1 cellular context compared by ENCODE assay signal in the genomic region with DNA sequence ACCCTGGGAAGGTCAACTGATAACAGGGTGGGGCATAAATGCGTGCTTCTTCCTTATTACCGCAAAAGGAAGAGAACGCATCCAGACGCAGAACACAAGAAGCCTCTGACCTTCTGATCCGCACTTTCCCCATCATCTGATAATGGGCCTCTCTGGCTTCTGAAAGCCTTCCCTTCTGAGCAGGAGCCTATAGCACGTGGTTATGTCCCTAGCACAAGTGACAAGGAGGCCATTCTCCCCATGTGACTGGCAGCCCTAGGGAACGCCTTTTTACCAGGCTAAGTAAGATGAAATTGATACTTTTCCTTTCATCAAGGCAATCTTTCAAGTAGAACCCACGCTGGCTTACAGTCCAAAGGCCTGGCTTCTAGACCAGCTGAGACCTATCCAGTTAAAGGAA.
TF ChIP-seq lines count a peak whose summit lies in the region.

No MANE protein-coding gene starts in this region.

TF ChIP-seq in K562, 482 proteins besides CTCF, POLR2A, EP300 and RAD21:
- TF ChIP-seq, protein P1, sequence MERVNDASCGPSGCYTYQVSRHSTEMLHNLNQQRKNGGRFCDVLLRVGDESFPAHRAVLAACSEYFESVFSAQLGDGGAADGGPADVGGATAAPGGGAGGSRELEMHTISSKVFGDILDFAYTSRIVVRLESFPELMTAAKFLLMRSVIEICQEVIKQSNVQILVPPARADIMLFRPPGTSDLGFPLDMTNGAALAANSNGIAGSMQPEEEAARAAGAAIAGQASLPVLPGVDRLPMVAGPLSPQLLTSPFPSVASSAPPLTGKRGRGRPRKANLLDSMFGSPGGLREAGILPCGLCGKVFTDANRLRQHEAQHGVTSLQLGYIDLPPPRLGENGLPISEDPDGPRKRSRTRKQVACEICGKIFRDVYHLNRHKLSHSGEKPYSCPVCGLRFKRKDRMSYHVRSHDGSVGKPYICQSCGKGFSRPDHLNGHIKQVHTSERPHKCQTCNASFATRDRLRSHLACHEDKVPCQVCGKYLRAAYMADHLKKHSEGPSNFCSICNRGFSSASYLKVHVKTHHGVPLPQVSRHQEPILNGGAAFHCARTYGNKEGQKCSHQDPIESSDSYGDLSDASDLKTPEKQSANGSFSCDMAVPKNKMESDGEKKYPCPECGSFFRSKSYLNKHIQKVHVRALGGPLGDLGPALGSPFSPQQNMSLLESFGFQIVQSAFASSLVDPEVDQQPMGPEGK (CRISPR knock-in tag; IDR thresholded peaks at IDR 0.05; ENCODE audit: borderline replicate concordance), result no peak
- TF ChIP-seq SMARCC2 (IDR thresholded peaks at IDR 0.05; ENCODE audit: low read depth) (no peak), PHTF2 (CRISPR knock-in tag; IDR thresholded peaks at IDR 0.05) (no peak), ETV5 (CRISPR knock-in tag; IDR thresholded peaks at IDR 0.05; ENCODE audit: low read depth) (0 out of 2 replicates have a peak, but pooled peaks have one; percentile 29), L3MBTL2 (IDR thresholded peaks at IDR 0.05) (peak; percentile 68)
- TF ChIP-seq, protein P2, sequence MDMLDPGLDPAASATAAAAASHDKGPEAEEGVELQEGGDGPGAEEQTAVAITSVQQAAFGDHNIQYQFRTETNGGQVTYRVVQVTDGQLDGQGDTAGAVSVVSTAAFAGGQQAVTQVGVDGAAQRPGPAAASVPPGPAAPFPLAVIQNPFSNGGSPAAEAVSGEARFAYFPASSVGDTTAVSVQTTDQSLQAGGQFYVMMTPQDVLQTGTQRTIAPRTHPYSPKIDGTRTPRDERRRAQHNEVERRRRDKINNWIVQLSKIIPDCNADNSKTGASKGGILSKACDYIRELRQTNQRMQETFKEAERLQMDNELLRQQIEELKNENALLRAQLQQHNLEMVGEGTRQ (CRISPR knock-in tag; IDR thresholded peaks at IDR 0.05), result peak; percentile 20; the same call in 1 of the 2 replicates
- TF ChIP-seq, protein P3, sequence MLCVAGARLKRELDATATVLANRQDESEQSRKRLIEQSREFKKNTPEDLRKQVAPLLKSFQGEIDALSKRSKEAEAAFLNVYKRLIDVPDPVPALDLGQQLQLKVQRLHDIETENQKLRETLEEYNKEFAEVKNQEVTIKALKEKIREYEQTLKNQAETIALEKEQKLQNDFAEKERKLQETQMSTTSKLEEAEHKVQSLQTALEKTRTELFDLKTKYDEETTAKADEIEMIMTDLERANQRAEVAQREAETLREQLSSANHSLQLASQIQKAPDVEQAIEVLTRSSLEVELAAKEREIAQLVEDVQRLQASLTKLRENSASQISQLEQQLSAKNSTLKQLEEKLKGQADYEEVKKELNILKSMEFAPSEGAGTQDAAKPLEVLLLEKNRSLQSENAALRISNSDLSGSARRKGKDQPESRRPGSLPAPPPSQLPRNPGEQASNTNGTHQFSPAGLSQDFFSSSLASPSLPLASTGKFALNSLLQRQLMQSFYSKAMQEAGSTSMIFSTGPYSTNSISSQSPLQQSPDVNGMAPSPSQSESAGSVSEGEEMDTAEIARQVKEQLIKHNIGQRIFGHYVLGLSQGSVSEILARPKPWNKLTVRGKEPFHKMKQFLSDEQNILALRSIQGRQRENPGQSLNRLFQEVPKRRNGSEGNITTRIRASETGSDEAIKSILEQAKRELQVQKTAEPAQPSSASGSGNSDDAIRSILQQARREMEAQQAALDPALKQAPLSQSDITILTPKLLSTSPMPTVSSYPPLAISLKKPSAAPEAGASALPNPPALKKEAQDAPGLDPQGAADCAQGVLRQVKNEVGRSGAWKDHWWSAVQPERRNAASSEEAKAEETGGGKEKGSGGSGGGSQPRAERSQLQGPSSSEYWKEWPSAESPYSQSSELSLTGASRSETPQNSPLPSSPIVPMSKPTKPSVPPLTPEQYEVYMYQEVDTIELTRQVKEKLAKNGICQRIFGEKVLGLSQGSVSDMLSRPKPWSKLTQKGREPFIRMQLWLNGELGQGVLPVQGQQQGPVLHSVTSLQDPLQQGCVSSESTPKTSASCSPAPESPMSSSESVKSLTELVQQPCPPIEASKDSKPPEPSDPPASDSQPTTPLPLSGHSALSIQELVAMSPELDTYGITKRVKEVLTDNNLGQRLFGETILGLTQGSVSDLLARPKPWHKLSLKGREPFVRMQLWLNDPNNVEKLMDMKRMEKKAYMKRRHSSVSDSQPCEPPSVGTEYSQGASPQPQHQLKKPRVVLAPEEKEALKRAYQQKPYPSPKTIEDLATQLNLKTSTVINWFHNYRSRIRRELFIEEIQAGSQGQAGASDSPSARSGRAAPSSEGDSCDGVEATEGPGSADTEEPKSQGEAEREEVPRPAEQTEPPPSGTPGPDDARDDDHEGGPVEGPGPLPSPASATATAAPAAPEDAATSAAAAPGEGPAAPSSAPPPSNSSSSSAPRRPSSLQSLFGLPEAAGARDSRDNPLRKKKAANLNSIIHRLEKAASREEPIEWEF (CRISPR knock-in tag; IDR thresholded peaks at IDR 0.05), result 0 out of 2 replicates have a peak, but pooled peaks have one; percentile 33
- TF ChIP-seq, protein P4, sequence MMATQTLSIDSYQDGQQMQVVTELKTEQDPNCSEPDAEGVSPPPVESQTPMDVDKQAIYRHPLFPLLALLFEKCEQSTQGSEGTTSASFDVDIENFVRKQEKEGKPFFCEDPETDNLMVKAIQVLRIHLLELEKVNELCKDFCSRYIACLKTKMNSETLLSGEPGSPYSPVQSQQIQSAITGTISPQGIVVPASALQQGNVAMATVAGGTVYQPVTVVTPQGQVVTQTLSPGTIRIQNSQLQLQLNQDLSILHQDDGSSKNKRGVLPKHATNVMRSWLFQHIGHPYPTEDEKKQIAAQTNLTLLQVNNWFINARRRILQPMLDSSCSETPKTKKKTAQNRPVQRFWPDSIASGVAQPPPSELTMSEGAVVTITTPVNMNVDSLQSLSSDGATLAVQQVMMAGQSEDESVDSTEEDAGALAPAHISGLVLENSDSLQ (IDR thresholded peaks at IDR 0.05), result peak; percentile 22; the same call in 1 of the 2 replicates
- TF ChIP-seq, protein P5, sequence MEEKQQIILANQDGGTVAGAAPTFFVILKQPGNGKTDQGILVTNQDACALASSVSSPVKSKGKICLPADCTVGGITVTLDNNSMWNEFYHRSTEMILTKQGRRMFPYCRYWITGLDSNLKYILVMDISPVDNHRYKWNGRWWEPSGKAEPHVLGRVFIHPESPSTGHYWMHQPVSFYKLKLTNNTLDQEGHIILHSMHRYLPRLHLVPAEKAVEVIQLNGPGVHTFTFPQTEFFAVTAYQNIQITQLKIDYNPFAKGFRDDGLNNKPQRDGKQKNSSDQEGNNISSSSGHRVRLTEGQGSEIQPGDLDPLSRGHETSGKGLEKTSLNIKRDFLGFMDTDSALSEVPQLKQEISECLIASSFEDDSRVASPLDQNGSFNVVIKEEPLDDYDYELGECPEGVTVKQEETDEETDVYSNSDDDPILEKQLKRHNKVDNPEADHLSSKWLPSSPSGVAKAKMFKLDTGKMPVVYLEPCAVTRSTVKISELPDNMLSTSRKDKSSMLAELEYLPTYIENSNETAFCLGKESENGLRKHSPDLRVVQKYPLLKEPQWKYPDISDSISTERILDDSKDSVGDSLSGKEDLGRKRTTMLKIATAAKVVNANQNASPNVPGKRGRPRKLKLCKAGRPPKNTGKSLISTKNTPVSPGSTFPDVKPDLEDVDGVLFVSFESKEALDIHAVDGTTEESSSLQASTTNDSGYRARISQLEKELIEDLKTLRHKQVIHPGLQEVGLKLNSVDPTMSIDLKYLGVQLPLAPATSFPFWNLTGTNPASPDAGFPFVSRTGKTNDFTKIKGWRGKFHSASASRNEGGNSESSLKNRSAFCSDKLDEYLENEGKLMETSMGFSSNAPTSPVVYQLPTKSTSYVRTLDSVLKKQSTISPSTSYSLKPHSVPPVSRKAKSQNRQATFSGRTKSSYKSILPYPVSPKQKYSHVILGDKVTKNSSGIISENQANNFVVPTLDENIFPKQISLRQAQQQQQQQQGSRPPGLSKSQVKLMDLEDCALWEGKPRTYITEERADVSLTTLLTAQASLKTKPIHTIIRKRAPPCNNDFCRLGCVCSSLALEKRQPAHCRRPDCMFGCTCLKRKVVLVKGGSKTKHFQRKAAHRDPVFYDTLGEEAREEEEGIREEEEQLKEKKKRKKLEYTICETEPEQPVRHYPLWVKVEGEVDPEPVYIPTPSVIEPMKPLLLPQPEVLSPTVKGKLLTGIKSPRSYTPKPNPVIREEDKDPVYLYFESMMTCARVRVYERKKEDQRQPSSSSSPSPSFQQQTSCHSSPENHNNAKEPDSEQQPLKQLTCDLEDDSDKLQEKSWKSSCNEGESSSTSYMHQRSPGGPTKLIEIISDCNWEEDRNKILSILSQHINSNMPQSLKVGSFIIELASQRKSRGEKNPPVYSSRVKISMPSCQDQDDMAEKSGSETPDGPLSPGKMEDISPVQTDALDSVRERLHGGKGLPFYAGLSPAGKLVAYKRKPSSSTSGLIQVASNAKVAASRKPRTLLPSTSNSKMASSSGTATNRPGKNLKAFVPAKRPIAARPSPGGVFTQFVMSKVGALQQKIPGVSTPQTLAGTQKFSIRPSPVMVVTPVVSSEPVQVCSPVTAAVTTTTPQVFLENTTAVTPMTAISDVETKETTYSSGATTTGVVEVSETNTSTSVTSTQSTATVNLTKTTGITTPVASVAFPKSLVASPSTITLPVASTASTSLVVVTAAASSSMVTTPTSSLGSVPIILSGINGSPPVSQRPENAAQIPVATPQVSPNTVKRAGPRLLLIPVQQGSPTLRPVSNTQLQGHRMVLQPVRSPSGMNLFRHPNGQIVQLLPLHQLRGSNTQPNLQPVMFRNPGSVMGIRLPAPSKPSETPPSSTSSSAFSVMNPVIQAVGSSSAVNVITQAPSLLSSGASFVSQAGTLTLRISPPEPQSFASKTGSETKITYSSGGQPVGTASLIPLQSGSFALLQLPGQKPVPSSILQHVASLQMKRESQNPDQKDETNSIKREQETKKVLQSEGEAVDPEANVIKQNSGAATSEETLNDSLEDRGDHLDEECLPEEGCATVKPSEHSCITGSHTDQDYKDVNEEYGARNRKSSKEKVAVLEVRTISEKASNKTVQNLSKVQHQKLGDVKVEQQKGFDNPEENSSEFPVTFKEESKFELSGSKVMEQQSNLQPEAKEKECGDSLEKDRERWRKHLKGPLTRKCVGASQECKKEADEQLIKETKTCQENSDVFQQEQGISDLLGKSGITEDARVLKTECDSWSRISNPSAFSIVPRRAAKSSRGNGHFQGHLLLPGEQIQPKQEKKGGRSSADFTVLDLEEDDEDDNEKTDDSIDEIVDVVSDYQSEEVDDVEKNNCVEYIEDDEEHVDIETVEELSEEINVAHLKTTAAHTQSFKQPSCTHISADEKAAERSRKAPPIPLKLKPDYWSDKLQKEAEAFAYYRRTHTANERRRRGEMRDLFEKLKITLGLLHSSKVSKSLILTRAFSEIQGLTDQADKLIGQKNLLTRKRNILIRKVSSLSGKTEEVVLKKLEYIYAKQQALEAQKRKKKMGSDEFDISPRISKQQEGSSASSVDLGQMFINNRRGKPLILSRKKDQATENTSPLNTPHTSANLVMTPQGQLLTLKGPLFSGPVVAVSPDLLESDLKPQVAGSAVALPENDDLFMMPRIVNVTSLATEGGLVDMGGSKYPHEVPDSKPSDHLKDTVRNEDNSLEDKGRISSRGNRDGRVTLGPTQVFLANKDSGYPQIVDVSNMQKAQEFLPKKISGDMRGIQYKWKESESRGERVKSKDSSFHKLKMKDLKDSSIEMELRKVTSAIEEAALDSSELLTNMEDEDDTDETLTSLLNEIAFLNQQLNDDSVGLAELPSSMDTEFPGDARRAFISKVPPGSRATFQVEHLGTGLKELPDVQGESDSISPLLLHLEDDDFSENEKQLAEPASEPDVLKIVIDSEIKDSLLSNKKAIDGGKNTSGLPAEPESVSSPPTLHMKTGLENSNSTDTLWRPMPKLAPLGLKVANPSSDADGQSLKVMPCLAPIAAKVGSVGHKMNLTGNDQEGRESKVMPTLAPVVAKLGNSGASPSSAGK (IDR thresholded peaks at IDR 0.05), result peak; percentile 69
- TF ChIP-seq, protein P6, sequence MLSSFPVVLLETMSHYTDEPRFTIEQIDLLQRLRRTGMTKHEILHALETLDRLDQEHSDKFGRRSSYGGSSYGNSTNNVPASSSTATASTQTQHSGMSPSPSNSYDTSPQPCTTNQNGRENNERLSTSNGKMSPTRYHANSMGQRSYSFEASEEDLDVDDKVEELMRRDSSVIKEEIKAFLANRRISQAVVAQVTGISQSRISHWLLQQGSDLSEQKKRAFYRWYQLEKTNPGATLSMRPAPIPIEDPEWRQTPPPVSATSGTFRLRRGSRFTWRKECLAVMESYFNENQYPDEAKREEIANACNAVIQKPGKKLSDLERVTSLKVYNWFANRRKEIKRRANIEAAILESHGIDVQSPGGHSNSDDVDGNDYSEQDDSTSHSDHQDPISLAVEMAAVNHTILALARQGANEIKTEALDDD (IDR thresholded peaks at IDR 0.05), result no peak
